7 cellular contexts compared by ENCODE assay signal in the genomic region with DNA sequence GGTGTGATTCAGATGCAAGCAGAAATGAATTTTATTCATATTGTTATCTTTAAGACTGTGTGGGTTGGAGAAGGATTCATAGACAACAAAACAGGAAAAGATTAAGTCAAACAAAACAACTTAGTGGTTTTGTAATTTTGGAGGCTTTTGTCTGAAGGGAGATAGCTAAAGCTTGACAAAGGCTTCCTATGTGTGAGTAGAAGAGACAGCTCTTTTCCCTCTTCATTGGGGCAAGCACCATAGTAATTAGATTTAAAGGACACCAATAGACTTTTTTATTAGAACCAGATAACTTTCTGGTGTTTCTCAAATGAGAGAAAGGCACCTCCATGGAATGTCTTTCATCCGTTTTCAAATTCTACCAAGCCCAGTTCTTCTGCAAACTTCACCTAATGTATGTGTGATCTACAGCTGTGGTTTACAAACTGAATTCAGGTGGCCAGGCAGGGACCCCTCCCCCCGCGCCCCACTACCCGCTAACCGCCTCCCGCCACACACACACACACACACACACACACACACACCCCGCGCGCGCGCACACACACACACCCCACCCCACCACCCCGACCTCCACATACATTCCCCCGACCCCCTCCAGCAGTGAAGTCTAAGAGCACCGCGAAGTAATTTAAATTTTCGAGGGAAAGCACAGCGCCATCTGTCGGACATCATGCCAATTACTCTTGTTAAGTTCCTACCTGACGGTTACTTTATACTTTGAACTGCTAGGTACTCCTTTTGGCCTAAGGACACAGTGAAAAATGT. TPM values are rescaled to one million over a fixed set of nuclear protein-coding genes. Genes with fewer than 3 reads are reported as not detected.
DNase-seq lines count a peak whose midpoint lies in the region; ATAC-seq and TF ChIP-seq lines count a peak whose summit lies in the region.

No MANE protein-coding gene starts in this region.

- TF ChIP-seq CTCF in Panc1 (IDR thresholded peaks at IDR 0.05) (peak; percentile 88), gastroesophageal sphincter (IDR thresholded peaks at IDR 0.05) (peak; percentile 50 to 70 (median 57))

- ATAC-seq in GM18505 (IDR thresholded peaks at IDR 0.05; ENCODE audit: unreplicated experiment) (peak; percentile 79), HG02981 (IDR thresholded peaks at IDR 0.05; ENCODE audit: unreplicated experiment) (peak; percentile 82), Panc1 (peak; percentile 89), gastroesophageal sphincter (peak; percentile 48)

- H3K4me3 ChIP-seq in Panc1 (ENCODE audit: low read depth in 2 of 2, low read length in 2 of 2) (peak overlapping the region; percentile 33 to 42), gastroesophageal sphincter (peak overlapping the region; percentile 12 to 40), urinary bladder (ENCODE audit: low read depth, low read length) (peak overlapping the region; percentile 20)

- WGBS in gastroesophageal sphincter (ENCODE audit: low coverage in 1 of 2), 2 donors = 4 to 8% methylated on average over 2 to 3 of the region's 19 CpGs
- WGBS in urinary bladder = 4% methylated on average over 19 of the region's 19 CpGs

- intact Hi-C loops in Panc1 (cut with micrococcal nuclease; ENCODE audit: unreplicated experiment) = no loop called here

- H3K4me1 ChIP-seq in Panc1 (ENCODE audit: control insufficient read depth, insufficient read depth, low read length) (peaks cover 11% of the 10 kb centered on the region; the same call in 1 of the 2 replicates), gastroesophageal sphincter (peaks cover 0 to 13% (median 0%) of the 10 kb centered on the region in 3 donors), urinary bladder (ENCODE audit: insufficient read depth) (no peaks in the 10 kb centered on the region)

- no TSS peak for BruUV-seq in Panc1 (replicated peaks; lab: Mats Ljungman, UMichigan)

- H3K36me3 ChIP-seq in Panc1 (ENCODE audit: control insufficient read depth, insufficient read depth, low read length) = no peaks in the 10 kb centered on the region
- H3K36me3 ChIP-seq in gastroesophageal sphincter = no peaks in the 10 kb centered on the region
- H3K36me3 ChIP-seq in urinary bladder (ENCODE audit: insufficient read depth) = no peaks in the 10 kb centered on the region

- H3K27ac ChIP-seq in Panc1 (ENCODE audit: low read length) = peak overlapping the region; percentile 81
- no peak overlapping the region for H3K27ac ChIP-seq in gastroesophageal sphincter
- H3K27ac ChIP-seq in urinary bladder (ENCODE audit: low read depth) = no peak overlapping the region

- no peak for TF ChIP-seq POLR2A in GM18505 (IDR thresholded peaks at IDR 0.05; ENCODE audit: borderline replicate concordance, extremely low read depth, insufficient read depth, insufficient read length)
- no peak for TF ChIP-seq POLR2A in gastroesophageal sphincter (IDR thresholded peaks at IDR 0.05)

- CTCF ChIA-PET in Panc1 (lab: Charles Lee) = interaction anchor here (0.7 to 0.8 kb wide), 3 partner anchors 10 to 275 kb away, joined by 3 to 5 read pairs (median 4); no protein-coding TSS in a partner anchor

- POLR2A ChIA-PET in Panc1 (lab: Charles Lee) = no interaction called here

- H3K27me3 ChIP-seq in Panc1 (ENCODE audit: control insufficient read depth, insufficient read depth, low read length) (no peaks in the 10 kb centered on the region), gastroesophageal sphincter (no peaks in the 10 kb centered on the region)

- in situ Hi-C loops in Panc1 (cut with HindIII; ENCODE audit: low pct_unique_long_range_greater_than_20kb, low sequenced_read_pairs) = no loop called here

- no peak for TF ChIP-seq EP300 in gastroesophageal sphincter (IDR thresholded peaks at IDR 0.05)

- peak; percentile 42 for DNase-seq in Panc1 (ENCODE audit: low read depth, low spot score)
- peak; percentile 35 for DNase-seq in activated T-helper 9 cell treated with anti-CD3 and anti-CD28 coated beads, Interleukin-2, amount 50 U/mL, for 16 hours (ENCODE audit: low read depth)
- DNase-seq in pons (ENCODE audit: low spot score) = peak; percentile 77

- H3K9me3 ChIP-seq in Panc1 (ENCODE audit: control insufficient read depth, insufficient read depth, low read depth, low read length) = no peaks in the 10 kb centered on the region
- no peaks in the 10 kb centered on the region for H3K9me3 ChIP-seq in gastroesophageal sphincter

RNA-seq across cellular contexts. Expression of a gene that starts 31.7 kb away (rescaled TPM):
- 2.6 TPM for total RNA-seq in Panc1 (2021; ENCODE audit: unreplicated experiment)
- 1.1 TPM for polyA plus RNA-seq in Panc1 (2012; ENCODE audit: insufficient read length)
- total RNA-seq in gastroesophageal sphincter = under 1 TPM in 1 of 4 donors, not detected in 3; 0.58 TPM
- total RNA-seq in urinary bladder = 3.4 TPM
- 2.4 TPM for polyA plus RNA-seq in urinary bladder
